8 cellular contexts compared by ENCODE assay signal in the genomic region with DNA sequence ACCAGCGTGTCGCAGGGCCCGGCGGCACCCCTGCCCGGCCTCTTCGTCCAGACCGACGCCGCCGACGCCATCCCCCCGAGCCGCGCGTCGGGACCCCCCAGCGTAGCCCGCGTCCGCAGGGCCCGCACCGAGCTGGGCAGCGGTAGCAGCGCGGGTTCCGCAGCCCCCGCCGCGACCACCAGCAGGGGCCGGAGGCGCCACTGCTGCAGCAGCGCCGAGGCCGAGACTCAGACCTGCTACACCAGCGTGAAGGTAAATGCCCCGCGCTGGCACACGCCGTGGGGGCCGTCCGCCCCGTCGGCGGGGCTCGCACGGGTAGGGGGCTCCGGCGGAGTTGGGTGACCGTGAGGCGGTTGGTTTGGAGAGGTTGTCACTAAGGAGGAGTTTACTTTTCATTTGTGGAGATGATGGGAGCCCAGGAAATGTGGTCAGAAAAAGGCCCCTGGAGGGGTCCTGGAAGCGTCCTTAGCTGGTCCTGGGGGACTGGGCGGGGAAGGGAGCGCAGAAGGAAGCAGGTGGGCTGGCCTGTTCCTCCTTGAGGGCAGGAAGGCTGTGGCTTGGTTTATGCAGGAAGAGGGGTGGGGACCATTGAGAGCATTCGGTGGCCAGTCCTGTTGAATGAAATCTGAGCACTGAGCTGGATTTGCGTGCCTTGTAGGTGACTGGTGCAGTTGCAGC. TPM values are rescaled to one million over a fixed set of nuclear protein-coding genes. Genes with fewer than 3 reads are reported as not detected.
DNase-seq lines count a peak whose midpoint lies in the region; ATAC-seq and TF ChIP-seq lines count a peak whose summit lies in the region.

No MANE protein-coding gene starts in this region.

- H3K4me3 ChIP-seq in MM.1S (ENCODE audit: low read length): peak overlapping the region; percentile 31; the same call in 1 of the 2 replicates
- peak overlapping the region; percentile 66 for H3K4me3 ChIP-seq in neural progenitor cell

- H3K4me3 Mint-ChIP-seq in neural progenitor cell: peak overlapping the region; percentile 81

- H3K27ac Mint-ChIP-seq in neural progenitor cell: no peak overlapping the region

- H2AFZ ChIP-seq in MM.1S (ENCODE audit: low read length) (no peak overlapping the region), neural progenitor cell (replicated peaks) (peak overlapping the region; percentile 84)

- H3K9me3 ChIP-seq in MM.1S (replicated peaks; ENCODE audit: insufficient read depth, low read length) (no peaks in the 10 kb centered on the region), neural progenitor cell (ENCODE audit: low read depth) (no peaks in the 10 kb centered on the region)

- ATAC-seq in HG02678 (IDR thresholded peaks at IDR 0.05; ENCODE audit: unreplicated experiment) (no peak), GM19328 (IDR thresholded peaks at IDR 0.05; ENCODE audit: unreplicated experiment) (no peak), GM21423 (IDR thresholded peaks at IDR 0.05; ENCODE audit: unreplicated experiment) (no peak)

- no peaks in the 10 kb centered on the region for H3F3A ChIP-seq in MM.1S (ENCODE audit: insufficient read depth, low read length)
- peaks cover 10% of the 10 kb centered on the region for H3F3A ChIP-seq in neural progenitor cell (ENCODE audit: low read depth)

- H3K27ac ChIP-seq in MM.1S (ENCODE audit: low read length) (no peak overlapping the region), neural progenitor cell (no peak overlapping the region)

- H3K4me2 ChIP-seq in MM.1S (ENCODE audit: low read depth, low read length) (peak overlapping the region; percentile 48; the same call in 1 of the 2 replicates), neural progenitor cell (peak overlapping the region; percentile 91)

- no peak for TF ChIP-seq CTCF in MM.1S (IDR thresholded peaks at IDR 0.05; ENCODE audit: low read length)
- no peak for TF ChIP-seq CTCF in neural progenitor cell (IDR thresholded peaks at IDR 0.05)

- no peaks in the 10 kb centered on the region for H3K4me1 ChIP-seq in MM.1S (ENCODE audit: low read length)
- peaks cover 5% of the 10 kb centered on the region for H3K4me1 ChIP-seq in neural progenitor cell

- H3K9ac ChIP-seq in MM.1S (ENCODE audit: low read length): no peak overlapping the region
- H3K9ac ChIP-seq in neural progenitor cell: no peak overlapping the region

- peaks cover 3% of the 10 kb centered on the region for H3K36me3 Mint-ChIP-seq in neural progenitor cell

- peaks cover 4% of the 10 kb centered on the region; the same call in 1 of the 2 replicates for H3K27me3 ChIP-seq in MM.1S (replicated peaks; ENCODE audit: insufficient read depth, low read length)
- H3K27me3 ChIP-seq in neural progenitor cell: peaks cover 90% of the 10 kb centered on the region

- H4K20me1 ChIP-seq in MM.1S (ENCODE audit: insufficient read depth, low read length): no peaks in the 10 kb centered on the region
- H4K20me1 ChIP-seq in neural progenitor cell (ENCODE audit: low read depth): peaks cover 7% of the 10 kb centered on the region

- H3K36me3 ChIP-seq in MM.1S (replicated peaks; ENCODE audit: insufficient read depth, low read length) (no peaks in the 10 kb centered on the region), neural progenitor cell (no peaks in the 10 kb centered on the region)

- H3K4me1 Mint-ChIP-seq in neural progenitor cell: peaks cover 11% of the 10 kb centered on the region

- H3K9me3 Mint-ChIP-seq in neural progenitor cell: peaks cover 4% of the 10 kb centered on the region

- no peaks in the 10 kb centered on the region for H3K79me2 ChIP-seq in MM.1S (ENCODE audit: low read length)
- H3K79me2 ChIP-seq in neural progenitor cell (ENCODE audit: low read depth): no peaks in the 10 kb centered on the region

- DNase-seq in CD1c-positive myeloid dendritic cell (ENCODE audit: extremely low spot score) (peak; percentile 13), MM.1S (no peak), ecto neural progenitor cell (ENCODE audit: low spot score) (peak; percentile 55), neural progenitor cell (ENCODE audit: low spot score) (peak; percentile 59)
- DNase-seq in activated CD4-positive, alpha-beta T cell treated with anti-CD3 and anti-CD28 coated beads for 1 hour: no peak

- H3K9me2 ChIP-seq in MM.1S (replicated peaks; ENCODE audit: insufficient read depth, low read length): no peaks in the 10 kb centered on the region

- H3K27me3 Mint-ChIP-seq in neural progenitor cell (ENCODE audit: insufficient read depth, low read depth): peaks cover 40% of the 10 kb centered on the region

RNA-seq across cellular contexts. Expression of a gene that starts 0.7 kb away (rescaled TPM):
- 1.2 and 4.3 TPM in 2 replicates for total RNA-seq in neural progenitor cell (ENCODE audit: low replicate concordance)

Comparison
In these comparisons a context has a peak if more than half of its experiments do, and no peak if none do; other contexts are left out.
1. DNase-seq: peak in CD1c-positive myeloid dendritic cell (single experiment), ecto neural progenitor cell (single experiment) and neural progenitor cell (single experiment); none in MM.1S (single experiment) and activated CD4-positive, alpha-beta T cell treated with anti-CD3 and anti-CD28 coated beads for 1 hour (single experiment).